15 cellular contexts compared by ENCODE assay signal in genomic region chr6:169726049-169726400, GRCh38. TPM values are rescaled to one million over a fixed set of nuclear protein-coding genes. Genes with fewer than 3 reads are reported as not detected.
DNase-seq lines count a peak whose midpoint lies in the region; ATAC-seq, FAIRE-seq and TF ChIP-seq lines count a peak whose summit lies in the region.
"Had no signal": no experiment of that assay in that cellular context is flagged by ENCODE, and none has a peak within 500 bp of the region (broad histone marks: within the 10 kb centered on the region; RNA-seq: fewer than 3 reads in every experiment).

No MANE protein-coding gene starts in this region.

- H3K27ac Mint-ChIP-seq in activated T-cell treated with anti-CD3 and anti-CD28 coated beads, Interleukin-2, amount 50 U/mL, for 72 hours, result peak overlapping the region; percentile 74
- peak overlapping the region; percentile 57; the same call in 1 of the 2 replicates for H3K27ac Mint-ChIP-seq in WTC11

- in situ Hi-C loops in transverse colon (cut with MboI; ENCODE audit: low pct_ligation_motif_present in 1 of 4, low pct_unique_long_range_greater_than_20kb in 1 of 4, low sequenced_read_pairs in 3 of 4), result no loop called here

- H3K9me3 ChIP-seq in endothelial cell of umbilical vein (replicated peaks; ENCODE audit: control insufficient read depth, insufficient read depth, low read length) (no peaks in the 10 kb centered on the region), psoas muscle (no peaks in the 10 kb centered on the region), transverse colon (no peaks in the 10 kb centered on the region)
- H3K9me3 ChIP-seq: HAP-1, heart left ventricle, prostate gland had no signal

- no peak for TF ChIP-seq EP300 in transverse colon (IDR thresholded peaks at IDR 0.05; ENCODE audit: low read depth)

- H3K36me3 Mint-ChIP-seq in activated T-cell treated with anti-CD3 and anti-CD28 coated beads, Interleukin-2, amount 50 U/mL, for 72 hours (ENCODE audit: insufficient read depth in 2 of 2), result peaks cover 3 to 10% of the 10 kb centered on the region in 2 donors
- H3K36me3 Mint-ChIP-seq in WTC11, result no peaks in the 10 kb centered on the region

- no peak overlapping the region for H3K9ac ChIP-seq in endothelial cell of umbilical vein (replicated peaks; ENCODE audit: extremely low read depth, insufficient read depth, low read length)

- dilution Hi-C loops in endothelial cell of umbilical vein (cut with MboI; ENCODE audit: extremely low pct_ligation_motif_present, low sequenced_read_pairs), result no loop called here

- TF ChIP-seq CTCF in WTC11 (IDR thresholded peaks at IDR 0.05), result no peak
- no peak for TF ChIP-seq CTCF in endothelial cell of umbilical vein (IDR thresholded peaks at IDR 0.05; ENCODE audit: extremely low read depth in 1 of 2, insufficient read depth in 1 of 2, low read depth in 1 of 2, low read length in 2 of 2)
- TF ChIP-seq CTCF in psoas muscle (IDR thresholded peaks at IDR 0.05), result no peak
- no peak for TF ChIP-seq CTCF in transverse colon (IDR thresholded peaks at IDR 0.05)

- H3K9me1 ChIP-seq in endothelial cell of umbilical vein (replicated peaks; ENCODE audit: control insufficient read depth, extremely low read depth, insufficient read depth, low read length), result no peaks in the 10 kb centered on the region

- H2AFZ ChIP-seq in endothelial cell of umbilical vein (ENCODE audit: low read depth, low read length), result no peak overlapping the region

- CTCF ChIA-PET in WTC11 (lab: Charles Lee), result interaction anchor here (1.0 kb wide), 1 partner anchor 29 kb away, joined by 3 read pairs; no protein-coding TSS in a partner anchor
- CTCF ChIA-PET in endothelial cell of umbilical vein (lab: Charles Lee), result interaction anchor here (1.1 to 1.8 kb wide), 5 partner anchors 16 to 64 kb away, joined by 3 to 9 read pairs (median 3); partner anchors contain the start of genes C6orf120, DYNLT2, ERMARD and WDR27

- no peak for DNase-seq in activated T-cell treated with anti-CD3 and anti-CD28 coated beads, Interleukin-2, amount 50 U/mL, for 72 hours
- DNase-seq in activated T-cell treated with anti-CD3 and anti-CD28 coated beads, Interleukin-2, amount 50 U/mL, for 48 hours, result no peak
- no peak for DNase-seq in WTC11 (ENCODE audit: low spot score)
- no peak for DNase-seq in endothelial cell of umbilical vein (ENCODE audit: low read depth, low spot score)
- no peak for DNase-seq in psoas muscle
- DNase-seq in mucosa of gallbladder (ENCODE audit: low spot score), result no peak
- DNase-seq in transverse colon, result no peak
- DNase-seq: DMS79; left ventricle myocardium superior; stimulated activated naive CD4-positive, alpha-beta T cell treated with Interleukin-2 at 50 U/mL for 16 hours had no signal

- no peaks in the 10 kb centered on the region for H3K27me3 Mint-ChIP-seq in activated T-cell treated with anti-CD3 and anti-CD28 coated beads, Interleukin-2, amount 50 U/mL, for 72 hours (ENCODE audit: low read depth)
- H3K27me3 Mint-ChIP-seq in WTC11 (ENCODE audit: low read depth), result peaks cover 8% of the 10 kb centered on the region

- H3K27ac ChIP-seq in endothelial cell of umbilical vein (ENCODE audit: insufficient read depth, low read depth, low read length) (peak overlapping the region; percentile 95), psoas muscle (peak overlapping the region; percentile 89), transverse colon (peak overlapping the region in 2 of 4 donors; percentile 88 to 94)

- H3K9me3 Mint-ChIP-seq in activated T-cell treated with anti-CD3 and anti-CD28 coated beads, Interleukin-2, amount 50 U/mL, for 72 hours, result no peaks in the 10 kb centered on the region
- H3K9me3 Mint-ChIP-seq in WTC11, result no peaks in the 10 kb centered on the region

- no TSS peak for BruUV-seq in endothelial cell of umbilical vein (replicated peaks; lab: Mats Ljungman, UMichigan)

- peak overlapping the region; percentile 69 to 76 for H3K4me3 Mint-ChIP-seq in activated T-cell treated with anti-CD3 and anti-CD28 coated beads, Interleukin-2, amount 50 U/mL, for 72 hours
- H3K4me3 Mint-ChIP-seq in WTC11, result peak overlapping the region; percentile 81

- TF ChIP-seq POLR2A in endothelial cell of umbilical vein (IDR thresholded peaks at IDR 0.05; ENCODE audit: low read depth, low read length) (no peak), transverse colon (IDR thresholded peaks at IDR 0.05) (no peak)

- no peaks in the 10 kb centered on the region for H4K20me1 ChIP-seq in endothelial cell of umbilical vein (replicated peaks; ENCODE audit: control insufficient read depth, extremely low read depth, insufficient read depth, low read length)

- H3K36me3 ChIP-seq in endothelial cell of umbilical vein (ENCODE audit: control insufficient read depth in 2 of 2, extremely low read depth in 1 of 2, insufficient read depth in 2 of 2, low read length in 2 of 2), result no peaks in the 10 kb centered on the region
- no peaks in the 10 kb centered on the region for H3K36me3 ChIP-seq in psoas muscle (ENCODE audit: insufficient read depth in 1 of 2, low read depth in 1 of 2)
- H3K36me3 ChIP-seq in transverse colon, result no peaks in the 10 kb centered on the region
- H3K36me3 ChIP-seq: HAP-1, heart left ventricle, prostate gland had no signal

- H3K4me2 ChIP-seq in endothelial cell of umbilical vein (ENCODE audit: insufficient read depth, low read length), result no peak overlapping the region

- H3K4me3 ChIP-seq in endothelial cell of umbilical vein (replicated peaks in 1 of 3; ENCODE audit: insufficient read depth in 1 of 3, low read depth in 1 of 3, low read length in 3 of 3) (no peak overlapping the region), psoas muscle (no peak overlapping the region), transverse colon (no peak overlapping the region)

- POLR2A ChIA-PET in WTC11 (lab: Charles Lee) (interaction anchor here (1.2 to 2.4 kb wide), 2 partner anchors 25 to 26 kb away, joined by 6 to 14 read pairs; partner anchors contain the start of genes C6orf120, DYNLT2, ERMARD and WDR27), endothelial cell of umbilical vein (lab: Charles Lee) (no interaction called here)

- H3K79me2 ChIP-seq in endothelial cell of umbilical vein (ENCODE audit: control insufficient read depth, insufficient read depth, low read length), result peaks cover 15% of the 10 kb centered on the region

- no peak for ATAC-seq in activated T-cell treated with anti-CD3 and anti-CD28 coated beads, Interleukin-2, amount 50 U/mL, for 72 hours (replicated peaks in 1 of 2)
- ATAC-seq in WTC11 (no peak), psoas muscle (no peak), GM18511 (IDR thresholded peaks at IDR 0.05; ENCODE audit: unreplicated experiment) (no peak)

- WGBS in psoas muscle, 3 donors, result 90 to 98% (median 97%) methylated on average over 1 of the region's 1 CpG
- WGBS in transverse colon (ENCODE audit: low coverage in 1 of 2), 2 donors, result 100% methylated on average over 1 of the region's 1 CpG

- no peak for FAIRE-seq in endothelial cell of umbilical vein (lab: Jason Lieb, UNC)
- FAIRE-seq: GM12892 had no signal

- peaks cover 26% of the 10 kb centered on the region for H3K4me1 Mint-ChIP-seq in activated T-cell treated with anti-CD3 and anti-CD28 coated beads, Interleukin-2, amount 50 U/mL, for 72 hours (ENCODE audit: low read depth)
- peaks cover 35% of the 10 kb centered on the region for H3K4me1 Mint-ChIP-seq in WTC11

- H3K4me1 ChIP-seq in endothelial cell of umbilical vein (ENCODE audit: control insufficient read depth, extremely low read depth, insufficient read depth, low read length) (peaks cover 28% of the 10 kb centered on the region), psoas muscle (peaks cover 18% of the 10 kb centered on the region), transverse colon (peaks cover 10 to 28% (median 14%) of the 10 kb centered on the region in 4 donors)

- H3K27me3 ChIP-seq in endothelial cell of umbilical vein (ENCODE audit: control insufficient read depth in 2 of 2, insufficient read depth in 2 of 2, low read length in 2 of 2) (no peaks in the 10 kb centered on the region), psoas muscle (ENCODE audit: insufficient read depth in 3 of 3, low read length in 2 of 3) (no peaks in the 10 kb centered on the region), transverse colon (no peaks in the 10 kb centered on the region)
- H3K27me3 ChIP-seq: heart left ventricle had no signal

- intact Hi-C loops in endothelial cell of umbilical vein (cut with micrococcal nuclease) (loop anchor here (10.0 kb wide), 2 partner anchors 209 to 771 kb away; no protein-coding TSS in a partner anchor), psoas muscle (cut with DNase I) (loop anchor here in 1 of 2 donors (10.0 kb wide), 1 partner anchor 829 kb away; the partner anchor contains the start of genes PSMB1 and TBP), transverse colon (cut with DNase I; ENCODE audit: low total_unique reads) (no loop called here)

RNA-seq across cellular contexts. Expression of gene PHF10, which starts 1.7 kb away (rescaled TPM):
- total RNA-seq in activated T-cell treated with anti-CD3 and anti-CD28 coated beads, Interleukin-2, amount 50 U/mL, for 72 hours, result 10 to 100 TPM; 87.7 to 95.8 TPM
- total RNA-seq in WTC11 (2021) (39.3 to 45.4 TPM (median 44.2 TPM) in 3 replicates), endothelial cell of umbilical vein (62.4 and 62.6 TPM in 2 replicates), psoas muscle (10 to 100 TPM; 47.1 to 59.8 (median 50.9) TPM), mucosa of gallbladder (39.4 TPM), transverse colon (10 to 100 TPM; 21.3 to 49.9 (median 25.3) TPM)
- polyA plus RNA-seq in endothelial cell of umbilical vein (16.3 and 19.1 TPM in 2 replicates), psoas muscle (10 to 100 TPM; 20.2 to 66.6 (median 29.4) TPM)
- 31.6 and 32.6 TPM in 2 replicates for polyA plus RNA-seq in endothelial cell of umbilical vein (2011; cell fraction: cytosol; rRNA removed)
- 73.6 and 98.4 TPM in 2 replicates for polyA plus RNA-seq in endothelial cell of umbilical vein (2011; cell fraction: nucleus; rRNA removed)
- polyA plus RNA-seq in endothelial cell of umbilical vein (2012), result 29.6 and 42.4 TPM in 2 replicates
- polyA minus RNA-seq in endothelial cell of umbilical vein, result 18.7 and 21.0 TPM in 2 replicates
- 19.0 TPM for polyA minus RNA-seq in endothelial cell of umbilical vein (2011; cell fraction: cytosol; rRNA and poly(A)+ RNA removed)
- 39.4 and 75.5 TPM in 2 replicates for polyA minus RNA-seq in endothelial cell of umbilical vein (2011; cell fraction: nucleus; rRNA and poly(A)+ RNA removed)

RNA-seq across cellular contexts. Expression of gene C6orf120, which starts 24.1 kb away (rescaled TPM):
- total RNA-seq in activated T-cell treated with anti-CD3 and anti-CD28 coated beads, Interleukin-2, amount 50 U/mL, for 72 hours, result 10 to 100 TPM; 13.3 to 14.4 TPM
- total RNA-seq in WTC11 (2021), result 34.5 to 37.8 TPM (median 37.0 TPM) in 3 replicates
- total RNA-seq in endothelial cell of umbilical vein, result 28.2 and 30.1 TPM in 2 replicates
- polyA plus RNA-seq in endothelial cell of umbilical vein, result 13.8 and 13.9 TPM in 2 replicates
- 9.1 and 10.5 TPM in 2 replicates for polyA plus RNA-seq in endothelial cell of umbilical vein (2011; cell fraction: cytosol; rRNA removed)
- 6.1 and 7.2 TPM in 2 replicates for polyA plus RNA-seq in endothelial cell of umbilical vein (2011; cell fraction: nucleus; rRNA removed)
- 17.9 and 21.9 TPM in 2 replicates for polyA plus RNA-seq in endothelial cell of umbilical vein (2012)
- 14.6 and 16.0 TPM in 2 replicates for polyA minus RNA-seq in endothelial cell of umbilical vein
- 7.3 TPM for polyA minus RNA-seq in endothelial cell of umbilical vein (2011; cell fraction: cytosol; rRNA and poly(A)+ RNA removed)
- polyA minus RNA-seq in endothelial cell of umbilical vein (2011; cell fraction: nucleus; rRNA and poly(A)+ RNA removed), result 12.1 and 18.8 TPM in 2 replicates
- 10 to 100 TPM; 16.5 to 23.6 (median 20.0) TPM for total RNA-seq in psoas muscle
- 10 to 100 TPM in 2 of 3 donors, 1 to 10 TPM in 1; 9.2 to 42.1 (median 18.7) TPM for polyA plus RNA-seq in psoas muscle
- 32.6 TPM for total RNA-seq in mucosa of gallbladder
- 10 to 100 TPM; 20.5 to 45.2 (median 40.5) TPM for total RNA-seq in transverse colon

RNA-seq across cellular contexts. Expression of gene WDR27, which starts 24.2 kb away (rescaled TPM):
- total RNA-seq in activated T-cell treated with anti-CD3 and anti-CD28 coated beads, Interleukin-2, amount 50 U/mL, for 72 hours, result 10 to 100 TPM; 45.0 to 46.1 TPM
- total RNA-seq in WTC11 (2021) (83.4 to 126 TPM (median 90.6 TPM) in 3 replicates), endothelial cell of umbilical vein (69.7 and 75.2 TPM in 2 replicates), psoas muscle (10 to 100 TPM in 1 of 4 donors, 1 to 10 TPM in 3; 4.7 to 14.4 (median 5.8) TPM), mucosa of gallbladder (47.6 TPM), transverse colon (10 to 100 TPM; 44.9 to 75.0 (median 57.0) TPM)
- polyA plus RNA-seq in endothelial cell of umbilical vein (51.1 and 60.1 TPM in 2 replicates), psoas muscle (1 to 10 TPM; 3.1 to 8.3 (median 5.5) TPM)
- 9.9 and 15.5 TPM in 2 replicates for polyA plus RNA-seq in endothelial cell of umbilical vein (2011; cell fraction: cytosol; rRNA removed)
- 685 and 699 TPM in 2 replicates for polyA plus RNA-seq in endothelial cell of umbilical vein (2011; cell fraction: nucleus; rRNA removed)
- 24.7 and 30.7 TPM in 2 replicates for polyA plus RNA-seq in endothelial cell of umbilical vein (2012)
- polyA minus RNA-seq in endothelial cell of umbilical vein, result 70.8 and 72.7 TPM in 2 replicates
- polyA minus RNA-seq in endothelial cell of umbilical vein (2011; cell fraction: cytosol; rRNA and poly(A)+ RNA removed), result 12.3 TPM
- 178 and 205 TPM in 2 replicates for polyA minus RNA-seq in endothelial cell of umbilical vein (2011; cell fraction: nucleus; rRNA and poly(A)+ RNA removed)

RNA-seq across cellular contexts. Expression of gene DYNLT2, which starts 25.3 kb away (rescaled TPM):
- total RNA-seq in activated T-cell treated with anti-CD3 and anti-CD28 coated beads, Interleukin-2, amount 50 U/mL, for 72 hours, result 1 to 10 TPM; 1.7 to 2.7 TPM
- total RNA-seq in WTC11 (2021) (1.3 to 1.7 TPM (median 1.5 TPM) in 3 replicates), endothelial cell of umbilical vein (0.88 and 1.5 TPM in 2 replicates), psoas muscle (1 to 10 TPM in 2 of 4 donors, under 1 TPM in 2; 0.73 to 1.3 (median 0.90) TPM), mucosa of gallbladder (1.5 TPM), transverse colon (1 to 10 TPM; 3.3 to 7.5 (median 4.4) TPM)
- polyA plus RNA-seq in endothelial cell of umbilical vein (0.21 and 0.39 TPM in 2 replicates), psoas muscle (1 to 10 TPM in 2 of 3 donors, under 1 TPM in 1; 0.93 to 2.8 (median 1.4) TPM)
- 0.36 and 0.38 TPM in 2 replicates for polyA plus RNA-seq in endothelial cell of umbilical vein (2011; cell fraction: cytosol; rRNA removed)
- polyA plus RNA-seq in endothelial cell of umbilical vein (2011; cell fraction: nucleus; rRNA removed), result 0.91 and 2.7 TPM in 2 replicates
- 0.31 and 0.79 TPM in 2 replicates for polyA plus RNA-seq in endothelial cell of umbilical vein (2012)
- 0.34 and 0.53 TPM in 2 replicates for polyA minus RNA-seq in endothelial cell of umbilical vein
- polyA minus RNA-seq in endothelial cell of umbilical vein (2011; cell fraction: cytosol; rRNA and poly(A)+ RNA removed), result not detected
- 1.3 and 1.6 TPM in 2 replicates for polyA minus RNA-seq in endothelial cell of umbilical vein (2011; cell fraction: nucleus; rRNA and poly(A)+ RNA removed)

RNA-seq across cellular contexts. Expression of gene ERMARD, which starts 25.4 kb away (rescaled TPM):
- total RNA-seq in activated T-cell treated with anti-CD3 and anti-CD28 coated beads, Interleukin-2, amount 50 U/mL, for 72 hours, result 10 to 100 TPM; 30.5 to 37.9 TPM
- total RNA-seq in WTC11 (2021) (15.8 to 17.7 TPM (median 17.2 TPM) in 3 replicates), endothelial cell of umbilical vein (18.8 and 23.8 TPM in 2 replicates), psoas muscle (10 to 100 TPM in 3 of 4 donors, 1 to 10 TPM in 1; 9.4 to 11.8 (median 11.2) TPM), mucosa of gallbladder (18.7 TPM), transverse colon (10 to 100 TPM; 15.7 to 29.5 (median 20.8) TPM)
- polyA plus RNA-seq in endothelial cell of umbilical vein (33.7 and 36.4 TPM in 2 replicates), psoas muscle (10 to 100 TPM in 2 of 3 donors, 1 to 10 TPM in 1; 7.9 to 13.3 (median 11.4) TPM)
- 18.9 and 24.0 TPM in 2 replicates for polyA plus RNA-seq in endothelial cell of umbilical vein (2011; cell fraction: cytosol; rRNA removed)
- 91.4 and 99.9 TPM in 2 replicates for polyA plus RNA-seq in endothelial cell of umbilical vein (2011; cell fraction: nucleus; rRNA removed)
- polyA plus RNA-seq in endothelial cell of umbilical vein (2012), result 10.8 and 21.9 TPM in 2 replicates
- 26.3 and 31.9 TPM in 2 replicates for polyA minus RNA-seq in endothelial cell of umbilical vein
- polyA minus RNA-seq in endothelial cell of umbilical vein (2011; cell fraction: cytosol; rRNA and poly(A)+ RNA removed), result 6.5 TPM
- 16.2 and 27.2 TPM in 2 replicates for polyA minus RNA-seq in endothelial cell of umbilical vein (2011; cell fraction: nucleus; rRNA and poly(A)+ RNA removed)
